ENCODE assay signal across 1 cellular context in the genomic region with DNA sequence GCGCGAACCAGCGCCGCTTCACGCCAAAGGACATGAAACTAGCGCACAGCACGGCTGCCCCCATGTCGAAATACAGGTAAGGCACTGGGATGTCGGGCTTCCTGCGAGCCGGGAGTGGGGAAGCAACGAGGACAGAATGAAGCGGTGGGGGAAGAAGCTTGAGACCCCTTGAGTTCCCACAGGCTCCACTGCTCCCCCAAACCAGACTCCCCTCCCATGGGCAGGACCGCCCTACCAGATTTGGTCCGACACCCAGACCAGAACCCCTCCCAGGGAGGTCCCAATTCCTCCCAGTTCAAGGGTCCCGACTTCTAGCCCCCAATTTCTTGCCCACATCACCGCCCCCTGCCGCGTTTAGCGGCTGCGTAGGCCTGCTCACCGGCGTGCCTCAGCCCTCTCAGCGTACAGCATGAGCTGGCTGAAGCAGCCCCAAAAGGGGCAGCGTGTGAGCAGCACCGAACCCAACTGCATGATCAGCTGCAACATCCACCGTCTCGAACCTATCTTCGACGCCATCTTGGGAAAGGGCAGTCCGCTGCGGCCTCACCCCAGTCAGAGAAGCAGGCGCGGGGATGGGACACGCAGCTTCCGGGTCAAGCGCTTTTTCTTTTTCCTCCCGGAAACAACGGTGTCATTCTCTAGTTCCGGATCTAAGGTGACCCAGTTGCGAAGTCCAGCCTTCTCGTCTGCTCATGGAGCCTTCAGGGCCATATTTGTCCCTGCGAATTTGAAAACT.
TF ChIP-seq lines count a peak whose summit lies in the region.

TMEM101 (minus strand) TSS at position 527 of the 736 bp plus-strand sequence; CDS start at position 516, 11 bp downstream.

TF ChIP-seq in WTC11, 78 proteins besides CTCF, POLR2A, EP300 and RAD21 (continued from another document):
- TF ChIP-seq, protein P1, sequence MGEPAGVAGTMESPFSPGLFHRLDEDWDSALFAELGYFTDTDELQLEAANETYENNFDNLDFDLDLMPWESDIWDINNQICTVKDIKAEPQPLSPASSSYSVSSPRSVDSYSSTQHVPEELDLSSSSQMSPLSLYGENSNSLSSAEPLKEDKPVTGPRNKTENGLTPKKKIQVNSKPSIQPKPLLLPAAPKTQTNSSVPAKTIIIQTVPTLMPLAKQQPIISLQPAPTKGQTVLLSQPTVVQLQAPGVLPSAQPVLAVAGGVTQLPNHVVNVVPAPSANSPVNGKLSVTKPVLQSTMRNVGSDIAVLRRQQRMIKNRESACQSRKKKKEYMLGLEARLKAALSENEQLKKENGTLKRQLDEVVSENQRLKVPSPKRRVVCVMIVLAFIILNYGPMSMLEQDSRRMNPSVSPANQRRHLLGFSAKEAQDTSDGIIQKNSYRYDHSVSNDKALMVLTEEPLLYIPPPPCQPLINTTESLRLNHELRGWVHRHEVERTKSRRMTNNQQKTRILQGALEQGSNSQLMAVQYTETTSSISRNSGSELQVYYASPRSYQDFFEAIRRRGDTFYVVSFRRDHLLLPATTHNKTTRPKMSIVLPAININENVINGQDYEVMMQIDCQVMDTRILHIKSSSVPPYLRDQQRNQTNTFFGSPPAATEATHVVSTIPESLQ (CRISPR knock-in tag; IDR thresholded peaks at IDR 0.05) = no peak
- TF ChIP-seq HMGXB4 (CRISPR knock-in tag; IDR thresholded peaks at IDR 0.05) (peak; percentile 85; the same call in 1 of the 2 replicates), USF2 (CRISPR knock-in tag; IDR thresholded peaks at IDR 0.05) (peak; percentile 72), NR2C2 (CRISPR knock-in tag; IDR thresholded peaks at IDR 0.05) (peak; percentile 94), ZNF396 (CRISPR knock-in tag; IDR thresholded peaks at IDR 0.05; ENCODE audit: borderline replicate concordance) (no peak), NFE2L1 (CRISPR knock-in tag; IDR thresholded peaks at IDR 0.05) (0 out of 2 replicates have a peak, but pooled peaks have one; percentile 66), ETV6 (CRISPR knock-in tag; IDR thresholded peaks at IDR 0.05) (peak; percentile 54; the same call in 1 of the 2 replicates), GABPB1 (CRISPR knock-in tag; IDR thresholded peaks at IDR 0.05) (peak; percentile 97), NR3C1 (CRISPR knock-in tag; conservative IDR thresholded peaks at IDR 0.05; ENCODE audit: low read depth) (no peak), CREM (CRISPR knock-in tag; IDR thresholded peaks at IDR 0.05) (peak; percentile 93), EMX1 (CRISPR knock-in tag; IDR thresholded peaks at IDR 0.05) (peak; percentile 79; the same call in 1 of the 2 replicates), TEAD1 (CRISPR knock-in tag; IDR thresholded peaks at IDR 0.05) (peak; percentile 70; the same call in 1 of the 2 replicates), ZBTB21 (CRISPR knock-in tag; IDR thresholded peaks at IDR 0.05; ENCODE audit: borderline replicate concordance) (0 out of 2 replicates have a peak, but pooled peaks have one; percentile 17), SP1 (CRISPR knock-in tag; conservative IDR thresholded peaks at IDR 0.05) (peak; percentile 87), FOXP1 (CRISPR knock-in tag; IDR thresholded peaks at IDR 0.05; ENCODE audit: borderline replicate concordance) (peak; percentile 73; the same call in 1 of the 2 replicates)
